Comparison of ENCODE assay signal across 8 cellular contexts in the genomic region with DNA sequence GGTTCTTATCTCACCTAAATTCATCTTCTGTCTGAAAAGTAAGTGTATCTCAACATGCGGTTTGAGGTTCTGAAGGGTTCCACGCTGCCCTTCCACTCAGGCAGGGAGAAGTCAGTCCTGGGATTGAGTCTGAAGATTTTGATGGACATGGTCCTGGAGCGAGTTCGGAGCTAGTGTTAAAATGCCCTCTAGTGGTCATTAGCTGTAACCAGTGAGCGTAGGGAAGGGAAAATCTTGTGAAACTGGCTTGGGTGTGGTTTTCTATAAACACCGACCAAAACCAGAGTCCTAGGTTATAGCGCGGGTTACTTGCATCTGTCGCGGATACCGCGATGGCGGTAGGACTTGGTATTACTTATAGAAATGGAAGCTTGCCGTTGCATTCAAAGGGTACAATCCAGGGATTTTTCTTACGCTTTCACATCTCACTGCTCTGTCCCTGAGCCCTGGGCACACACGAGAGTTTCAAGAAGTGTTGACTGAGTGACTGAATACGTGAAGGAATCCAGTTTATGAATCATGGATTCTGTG.
DNase-seq lines count a peak whose midpoint lies in the region; ATAC-seq and TF ChIP-seq lines count a peak whose summit lies in the region.

No MANE protein-coding gene starts in this region.

- H3K4me3 ChIP-seq in ascending aorta (peak overlapping the region in 1 of 2 donors; percentile 48), hepatocyte (no peak overlapping the region)

- H3K4me1 ChIP-seq in ascending aorta: no peaks in the 10 kb centered on the region
- peaks cover 19% of the 10 kb centered on the region for H3K4me1 ChIP-seq in hepatocyte (ENCODE audit: insufficient read depth)

- H3K4me1 Mint-ChIP-seq in Calu3 (ENCODE audit: low read depth, unreplicated experiment): peaks cover 6% of the 10 kb centered on the region
- H3K4me1 Mint-ChIP-seq in stimulated activated memory B cell treated with anti-CD40 and anti-IgM and Interleukin-4, amounts not matched to agents 10 μg/mL and 1 μg/mL and 100 μg/mL, for 72 hours: peaks cover 8% of the 10 kb centered on the region

- H3K36me3 ChIP-seq in ascending aorta: no peaks in the 10 kb centered on the region
- no peaks in the 10 kb centered on the region for H3K36me3 ChIP-seq in hepatocyte (replicated peaks; ENCODE audit: insufficient read depth, low read depth)

- intact Hi-C loops in Calu3 (cut with micrococcal nuclease; ENCODE audit: unreplicated experiment) (no loop called here), ascending aorta (cut with DNase I) (no loop called here)

- 17% methylated on average over 17 of the region's 17 CpGs for WGBS in hepatocyte (ENCODE audit: low lambda C conversion rate, missing lambda C conversion rate)

- H3K27me3 ChIP-seq in ascending aorta: no peaks in the 10 kb centered on the region
- H3K27me3 ChIP-seq in hepatocyte: no peaks in the 10 kb centered on the region

- peaks cover 12% of the 10 kb centered on the region for H3K27me3 Mint-ChIP-seq in Calu3 (ENCODE audit: unreplicated experiment)
- peaks cover 37% of the 10 kb centered on the region for H3K27me3 Mint-ChIP-seq in stimulated activated memory B cell treated with anti-CD40 and anti-IgM and Interleukin-4, amounts not matched to agents 10 μg/mL and 1 μg/mL and 100 μg/mL, for 72 hours

- H3K9me3 ChIP-seq in ascending aorta: no peaks in the 10 kb centered on the region
- no peaks in the 10 kb centered on the region for H3K9me3 ChIP-seq in hepatocyte (ENCODE audit: low read depth)

- TF ChIP-seq CTCF in Calu3 (IDR thresholded peaks at IDR 0.05; ENCODE audit: unreplicated experiment): peak; percentile 53
- TF ChIP-seq CTCF in ascending aorta (IDR thresholded peaks at IDR 0.05): peak; percentile 7 to 71 (median 57)
- TF ChIP-seq CTCF in hepatocyte (IDR thresholded peaks at IDR 0.05; ENCODE audit: poor library complexity): peak; percentile 93

- peak; percentile 35 for DNase-seq in Calu3
- peak; percentile 40 for DNase-seq in GM19240 (ENCODE audit: insufficient read length, low spot score)
- peak; percentile 65 for DNase-seq in NCI-H2196 (lab: John Stamatoyannopoulos, UW; ENCODE audit: unreplicated experiment)
- no peak for DNase-seq in ascending aorta (ENCODE audit: low spot score in 2 of 2)
- DNase-seq in hepatocyte (ENCODE audit: low spot score): peak; percentile 83
- DNase-seq in stimulated activated CD4-positive, alpha-beta T cell treated with anti-CD3 and anti-CD28 coated beads, Interleukin-4, amount 100 ng/mL, for 4 hours: no peak

- H4K20me1 ChIP-seq in hepatocyte (ENCODE audit: insufficient read depth, poor library complexity, severe bottlenecking): no peaks in the 10 kb centered on the region

- H3K36me3 Mint-ChIP-seq in Calu3 (ENCODE audit: insufficient read depth, unreplicated experiment): no peaks in the 10 kb centered on the region
- H3K36me3 Mint-ChIP-seq in stimulated activated memory B cell treated with anti-CD40 and anti-IgM and Interleukin-4, amounts not matched to agents 10 μg/mL and 1 μg/mL and 100 μg/mL, for 72 hours: no peaks in the 10 kb centered on the region

- H3K79me2 ChIP-seq in hepatocyte: no peaks in the 10 kb centered on the region

- H3K9me2 ChIP-seq in hepatocyte (replicated peaks; ENCODE audit: insufficient read depth): no peaks in the 10 kb centered on the region

- CTCF ChIA-PET in Calu3 (lab: Charles Lee): no interaction called here

- H3K4me2 ChIP-seq in hepatocyte: peak overlapping the region; percentile 72

- H3K27ac Mint-ChIP-seq in Calu3 (ENCODE audit: unreplicated experiment): no peak overlapping the region
- H3K27ac Mint-ChIP-seq in stimulated activated memory B cell treated with anti-CD40 and anti-IgM and Interleukin-4, amounts not matched to agents 10 μg/mL and 1 μg/mL and 100 μg/mL, for 72 hours: no peak overlapping the region

- H2AFZ ChIP-seq in hepatocyte: no peak overlapping the region

- no peak overlapping the region for H3K4me3 Mint-ChIP-seq in Calu3 (ENCODE audit: low read depth, unreplicated experiment)
- H3K4me3 Mint-ChIP-seq in stimulated activated memory B cell treated with anti-CD40 and anti-IgM and Interleukin-4, amounts not matched to agents 10 μg/mL and 1 μg/mL and 100 μg/mL, for 72 hours: no peak overlapping the region

- H3K27ac ChIP-seq in ascending aorta (no peak overlapping the region), hepatocyte (no peak overlapping the region)

- H3K9me3 Mint-ChIP-seq in Calu3 (ENCODE audit: low read depth, unreplicated experiment): peaks cover under 1% of the 10 kb centered on the region
- no peaks in the 10 kb centered on the region for H3K9me3 Mint-ChIP-seq in stimulated activated memory B cell treated with anti-CD40 and anti-IgM and Interleukin-4, amounts not matched to agents 10 μg/mL and 1 μg/mL and 100 μg/mL, for 72 hours

- BruUV-seq in Calu3 (replicated peaks; lab: Mats Ljungman, UMichigan): no TSS peak

- peak; percentile 91 for ATAC-seq in HG03135 (IDR thresholded peaks at IDR 0.05; ENCODE audit: unreplicated experiment)
- peak; percentile 58 for ATAC-seq in stimulated activated memory B cell treated with anti-CD40 and anti-IgM and Interleukin-4, amounts not matched to agents 10 μg/mL and 1 μg/mL and 100 μg/mL, for 72 hours

Comparison
In these comparisons a context has a peak if more than half of its experiments do, and no peak if none do; other contexts are left out.
1. DNase-seq: peak in Calu3 (single experiment), GM19240 (single experiment), NCI-H2196 (single experiment) and hepatocyte (single experiment); none in ascending aorta (0 of 2) and stimulated activated CD4-positive, alpha-beta T cell treated with anti-CD3 and anti-CD28 coated beads, Interleukin-4, amount 100 ng/mL, for 4 hours (0 of 2).
2. Peak in every context shown above with its lines, with median percentiles within 50 percentile points of each other: CTCF ChIP-seq.